In genomic region chr1:30381671-30382365, GRCh38 we compare ENCODE assay signal across 24 cellular contexts.
"Had no signal": no experiment of that assay in that cellular context is flagged by ENCODE, and none has a peak within 500 bp of the region (broad histone marks: within the 10 kb centered on the region; RNA-seq: fewer than 3 reads in every experiment).

No MANE protein-coding gene starts in this region.

- H3K9me3 ChIP-seq: adrenal gland, heart left ventricle, lower lobe of right lung, neutrophil, pancreas, psoas muscle, right atrium auricular region had no signal

- DNase-seq: activated B cell treated with CpG ODN at 0.5 μM for 24 hours; activated CD4-positive, alpha-beta T cell treated with anti-CD3 and anti-CD28 coated beads, Interleukin-2, amount 50 U/mL, for 1 hour; activated CD8-positive, alpha-beta T cell treated with anti-CD3 and anti-CD28 coated beads for 36 hours; activated naive CD4-positive, alpha-beta T cell; activated T-cell treated with anti-CD3 and anti-CD28 coated beads, Interleukin-2, amount 50 U/mL, for 72 hours; foreskin fibroblast; heart left ventricle; hypothalamus; immature natural killer cell; kidney glomerular epithelial cell; lower lobe of right lung; mesenchymal stem cell; pancreas; psoas muscle; stimulated activated CD4-positive, alpha-beta T cell treated with anti-CD3 and anti-CD28 coated beads, Interleukin-12 subunit alpha, Interleukin-12 subunit beta, amount 100 ng/mL, for 4 hours; stimulated activated CD4-positive, alpha-beta T cell treated with anti-CD3 and anti-CD28 coated beads, Interleukin-4, amount 100 ng/mL, for 24 hours; T-cell had no signal

- H3K4me1 ChIP-seq: adrenal gland, pancreas, psoas muscle had no signal

- H3K27me3 ChIP-seq: pancreas, right atrium auricular region had no signal

- H3K36me3 ChIP-seq: adrenal gland, heart left ventricle, lower lobe of right lung, neutrophil, pancreas, right atrium auricular region had no signal

- ATAC-seq: activated CD8-positive, alpha-beta T cell treated with anti-CD3 and anti-CD28 coated beads for 36 hours; activated naive CD4-positive, alpha-beta T cell treated with anti-CD3 and anti-CD28 coated beads, Interleukin-2, amount 50 U/mL, for 72 hours; activated T-cell treated with anti-CD3 and anti-CD28 coated beads, Interleukin-2, amount 50 U/mL, for 72 hours; esophagus mucosa; heart left ventricle; left lobe of liver; lower lobe of right lung; pancreas; psoas muscle; stimulated activated effector memory CD8-positive, alpha-beta T cell treated with anti-CD3 and anti-CD28 coated beads, Interleukin-12 subunit alpha, Interleukin-12 subunit beta, amount 100 ng/mL, for 72 hours; T-cell had no signal

- H3K27ac ChIP-seq: adrenal gland, heart left ventricle, lower lobe of right lung, neutrophil, pancreas, psoas muscle, right atrium auricular region had no signal

- H3K4me3 ChIP-seq: adrenal gland, heart left ventricle, lower lobe of right lung, pancreas, psoas muscle, right atrium auricular region had no signal
